ENCODE assay signal across 19 cellular contexts in genomic region chr4:63556332-63556731, GRCh38.
DNase-seq lines count a peak whose midpoint lies in the region; ATAC-seq and TF ChIP-seq lines count a peak whose summit lies in the region.
"Had no signal": no experiment of that assay in that cellular context is flagged by ENCODE, and none has a peak within 500 bp of the region (broad histone marks: within the 10 kb centered on the region; RNA-seq: fewer than 3 reads in every experiment).

No MANE protein-coding gene starts in this region.

- H3T11ph ChIP-seq in H9 (ENCODE audit: low read length), result no peak overlapping the region

- no peaks in the 10 kb centered on the region for H3K23me2 ChIP-seq in H9 (ENCODE audit: insufficient read length, low read depth, low read length, poor library complexity, severe bottlenecking)

- H4K8ac ChIP-seq in H9 (replicated peaks; ENCODE audit: insufficient read length, low read depth, low read length) (no peak overlapping the region), mesenchymal stem cell (ENCODE audit: low read length) (no peak overlapping the region)

- H3K18ac ChIP-seq in H9 (ENCODE audit: insufficient read length, low read depth, low read length) (no peak overlapping the region), mesenchymal stem cell (ENCODE audit: low read depth in 1 of 2, low read length in 2 of 2) (no peak overlapping the region)

- H3K4me3 ChIP-seq in OCI-LY7 (ENCODE audit: low read depth, low read length, poor library complexity, severe bottlenecking) (no peak overlapping the region), iPS DF 6.9 (ENCODE audit: low read length) (no peak overlapping the region), mesenchymal stem cell (ENCODE audit: insufficient read depth in 1 of 2, low read depth in 1 of 2, low read length in 2 of 2) (no peak overlapping the region)
- H3K4me3 ChIP-seq: Peyer's patch had no signal

- H3K14ac ChIP-seq in H9 (ENCODE audit: insufficient read depth, low read length) (no peak overlapping the region), mesenchymal stem cell (ENCODE audit: low read length in 2 of 2) (no peak overlapping the region)

- POLR2A ChIA-PET in OCI-LY7 (lab: Charles Lee), result no interaction called here

- H4K20me1 ChIP-seq in H9 (ENCODE audit: control insufficient read depth, insufficient read depth, insufficient read length), result no peaks in the 10 kb centered on the region
- no peaks in the 10 kb centered on the region for H4K20me1 ChIP-seq in OCI-LY7 (ENCODE audit: insufficient read depth, low read length)

- H3K23ac ChIP-seq in H9 (ENCODE audit: insufficient read length, low read depth, low read length) (no peak overlapping the region), mesenchymal stem cell (ENCODE audit: low read length in 2 of 2) (no peak overlapping the region)

- no peak overlapping the region for H2BK12ac ChIP-seq in H9 (ENCODE audit: insufficient read length, low read depth, low read length)
- no peak overlapping the region for H2BK12ac ChIP-seq in mesenchymal stem cell (ENCODE audit: low read length in 2 of 2)

- H2BK5ac ChIP-seq in H9 (ENCODE audit: insufficient read length, low read length) (no peak overlapping the region), mesenchymal stem cell (ENCODE audit: low read depth, low read length, poor library complexity, severe bottlenecking) (no peak overlapping the region)

- H3K9me2 ChIP-seq in OCI-LY7 (ENCODE audit: insufficient read depth, low read length), result no peaks in the 10 kb centered on the region

- no peaks in the 10 kb centered on the region; the same call in 1 of the 2 replicates for H3K27me3 Mint-ChIP-seq in H9 (ENCODE audit: low read depth)
- H3K27me3 Mint-ChIP-seq: B cell; CD8-positive, alpha-beta memory T cell; T-helper 17 cell had no signal

- H3K36me3 ChIP-seq in OCI-LY7 (ENCODE audit: insufficient read depth, low read length) (no peaks in the 10 kb centered on the region), iPS DF 6.9 (ENCODE audit: control insufficient read depth, insufficient read depth, low read length) (no peaks in the 10 kb centered on the region), mesenchymal stem cell (ENCODE audit: control insufficient read depth in 1 of 2, insufficient read depth in 2 of 2, low read depth in 1 of 2, low read length in 2 of 2) (no peaks in the 10 kb centered on the region)
- H3K36me3 ChIP-seq: Peyer's patch had no signal

- no peak for ATAC-seq in GM21529 (IDR thresholded peaks at IDR 0.05; ENCODE audit: unreplicated experiment)
- ATAC-seq: T-helper 17 cell had no signal

- H3K27me3 ChIP-seq in H9 (ENCODE audit: insufficient read depth, low read length), result no peaks in the 10 kb centered on the region
- no peaks in the 10 kb centered on the region for H3K27me3 ChIP-seq in iPS DF 6.9 (ENCODE audit: control insufficient read depth, insufficient read depth, low read length)
- H3K27me3 ChIP-seq in mesenchymal stem cell (ENCODE audit: control insufficient read depth in 1 of 2, insufficient read depth in 1 of 2, low read length in 2 of 2), result no peaks in the 10 kb centered on the region
- H3K27me3 ChIP-seq: Peyer's patch had no signal

- H3K79me1 ChIP-seq in H9 (ENCODE audit: insufficient read depth, low read depth, low read length, poor library complexity, severe bottlenecking) (no peaks in the 10 kb centered on the region), mesenchymal stem cell (replicated peaks; ENCODE audit: low read length, poor library complexity, severe bottlenecking) (no peaks in the 10 kb centered on the region)

- H3K4me3 Mint-ChIP-seq in H9, result no peak overlapping the region
- H3K4me3 Mint-ChIP-seq: B cell; CD8-positive, alpha-beta memory T cell; T-helper 17 cell had no signal

- no CpG with 5 or more reads among the region's 4 CpGs for WGBS in H9 (ENCODE audit: extremely low coverage, insufficient read length, low lambda C conversion rate)
- no CpG with 5 or more reads among the region's 4 CpGs for WGBS in iPS DF 6.9 (ENCODE audit: insufficient coverage, insufficient read length)
- WGBS in mesenchymal stem cell, result 49% methylated on average over 4 of the region's 4 CpGs

- CTCF ChIA-PET in OCI-LY7 (lab: Charles Lee; ENCODE audit: unreplicated experiment), result no interaction called here

- no peak overlapping the region for H3K27ac Mint-ChIP-seq in H9
- H3K27ac Mint-ChIP-seq: B cell; CD8-positive, alpha-beta memory T cell; T-helper 17 cell had no signal

- H2BK120ac ChIP-seq in H9 (ENCODE audit: low read depth, low read length, poor library complexity, severe bottlenecking), result no peak overlapping the region
- H2BK120ac ChIP-seq in mesenchymal stem cell (ENCODE audit: low read depth, low read length), result no peak overlapping the region

- H4K91ac ChIP-seq in H9 (ENCODE audit: insufficient read length, low read depth, low read length), result no peak overlapping the region
- no peak overlapping the region for H4K91ac ChIP-seq in mesenchymal stem cell (ENCODE audit: low read length)

- H3K9ac ChIP-seq in H9 (ENCODE audit: extremely low read depth, insufficient read length, low read length), result no peak overlapping the region
- no peak overlapping the region for H3K9ac ChIP-seq in mesenchymal stem cell (ENCODE audit: low read length)

- intact Hi-C loops in OCI-LY7 (cut with micrococcal nuclease; ENCODE audit: unreplicated experiment), result no loop called here

- BruUV-seq in OCI-LY7 (replicated peaks; lab: Mats Ljungman, UMichigan), result no TSS peak

- H2BK20ac ChIP-seq in H9 (ENCODE audit: low read depth, low read length, poor library complexity, severe bottlenecking), result no peak overlapping the region

- no peak overlapping the region for H2AK5ac ChIP-seq in H9 (ENCODE audit: insufficient read length, low read length)
- no peak overlapping the region for H2AK5ac ChIP-seq in mesenchymal stem cell (ENCODE audit: low read length, severe bottlenecking)

- H2BK15ac ChIP-seq in H9 (ENCODE audit: low read depth, low read length) (no peak overlapping the region), mesenchymal stem cell (ENCODE audit: low read depth, poor library complexity, severe bottlenecking) (no peak overlapping the region)

- H3K4me2 ChIP-seq in H9 (ENCODE audit: insufficient read depth, insufficient read length, low read length) (no peak overlapping the region), OCI-LY7 (ENCODE audit: low read length) (no peak overlapping the region), mesenchymal stem cell (ENCODE audit: low read length, poor library complexity, severe bottlenecking) (no peak overlapping the region)

- peaks cover 6 to 10% of the 10 kb centered on the region in 2 experiments; a peak in 3 of 5 replicates for H3K9me3 Mint-ChIP-seq in H9

- H4K5ac ChIP-seq in H9 (ENCODE audit: insufficient read length, low read depth, low read length), result no peak overlapping the region

- H2AFZ ChIP-seq in H9 (ENCODE audit: low read length) (no peak overlapping the region), OCI-LY7 (ENCODE audit: low read length) (no peak overlapping the region), mesenchymal stem cell (ENCODE audit: low read depth, low read length) (no peak overlapping the region)

- peak; percentile 45 for DNase-seq in H9
- no peak for DNase-seq in OCI-LY7 (ENCODE audit: low spot score)
- DNase-seq in iPS DF 6.9 (ENCODE audit: low read depth, low spot score), result peak; percentile 31
- no peak for DNase-seq in mesenchymal stem cell
- DNase-seq in cerebellar nuclear complex (lab: John Stamatoyannopoulos, UW), result no peak
- no peak for DNase-seq in mesenteric fat pad (ENCODE audit: low spot score)
- DNase-seq: CD8-positive, alpha-beta memory T cell; EL; HCEC 1CT; KG1; NCI-H1436; NCI-H2227 treated with DMSO at 0.1 percent for 48 hours; NCI-H526; Peyer's patch; Right ventricle myocardium superior; T-helper 17 cell had no signal

- TF ChIP-seq CTCF in C4-2B (conservative IDR thresholded peaks at IDR 0.05) (peak; percentile 29), H9 (conservative IDR thresholded peaks at IDR 0.05) (peak; percentile 70), OCI-LY7 (conservative IDR thresholded peaks at IDR 0.05; ENCODE audit: low read length) (0 out of 2 replicates have a peak, but pooled peaks have one; percentile 21)

- H3K56ac ChIP-seq in H9 (ENCODE audit: insufficient read length, low read depth, low read length), result no peak overlapping the region

- peaks cover 0 to 4% (median 0%) of the 10 kb centered on the region in 3 experiments; a peak in 2 of 7 replicates for H3K36me3 Mint-ChIP-seq in H9 (ENCODE audit: insufficient read depth in 1 of 3, low read depth in 3 of 3)
- H3K36me3 Mint-ChIP-seq: CD8-positive, alpha-beta memory T cell had no signal

- H3K4ac ChIP-seq in H9 (ENCODE audit: low read depth, low read length) (no peak overlapping the region), mesenchymal stem cell (ENCODE audit: low read depth in 1 of 2, low read length in 2 of 2) (no peak overlapping the region)

- H3K9me3 ChIP-seq in H9 (ENCODE audit: control insufficient read depth, low read depth, low read length) (no peaks in the 10 kb centered on the region), OCI-LY7 (ENCODE audit: low read length) (no peaks in the 10 kb centered on the region), iPS DF 6.9 (ENCODE audit: control insufficient read depth, insufficient read depth, low read length) (no peaks in the 10 kb centered on the region), mesenchymal stem cell (ENCODE audit: control insufficient read depth, low read length) (peaks cover 12% of the 10 kb centered on the region)
- H3K9me3 ChIP-seq: Peyer's patch had no signal

- H3K4me1 ChIP-seq in H9 (ENCODE audit: insufficient read depth, low read length) (no peaks in the 10 kb centered on the region), OCI-LY7 (ENCODE audit: insufficient read depth, low read length, poor library complexity, severe bottlenecking) (no peaks in the 10 kb centered on the region), iPS DF 6.9 (ENCODE audit: control insufficient read depth, insufficient read depth, low read length) (no peaks in the 10 kb centered on the region), mesenchymal stem cell (ENCODE audit: control insufficient read depth, insufficient read depth, low read depth, low read length) (no peaks in the 10 kb centered on the region)
- H3K4me1 ChIP-seq: Peyer's patch had no signal

- H3K27ac ChIP-seq in C4-2B, result no peak overlapping the region
- H3K27ac ChIP-seq in H9 (ENCODE audit: insufficient read length, low read depth, low read length), result no peak overlapping the region
- H3K27ac ChIP-seq in OCI-LY7 (ENCODE audit: low read depth, low read length, poor library complexity, severe bottlenecking), result no peak overlapping the region
- H3K27ac ChIP-seq in iPS DF 6.9 (ENCODE audit: low read length), result no peak overlapping the region
- no peak overlapping the region for H3K27ac ChIP-seq in mesenchymal stem cell (ENCODE audit: low read length, poor library complexity, severe bottlenecking)
- H3K27ac ChIP-seq: Peyer's patch had no signal

- H3K79me2 ChIP-seq in H9 (ENCODE audit: insufficient read depth, low read length), result no peaks in the 10 kb centered on the region
- H3K79me2 ChIP-seq in OCI-LY7 (ENCODE audit: insufficient read depth, low read depth, low read length), result no peaks in the 10 kb centered on the region

- H3K4me1 Mint-ChIP-seq in H9, result no peaks in the 10 kb centered on the region
- H3K4me1 Mint-ChIP-seq: B cell; CD8-positive, alpha-beta memory T cell; T-helper 17 cell had no signal

Comparison
In these comparisons a context has a peak if more than half of its experiments do, and no peak if none do; other contexts are left out.
1. DNase-seq: peak in H9 (single experiment) and iPS DF 6.9 (single experiment); none in OCI-LY7 (single experiment), mesenchymal stem cell (single experiment), cerebellar nuclear complex (0 of 2) and mesenteric fat pad (single experiment).
2. Peak in every context shown above with its lines, with median percentiles within 50 percentile points of each other: CTCF ChIP-seq.